ENCODE assay signal across 24 cellular contexts in the genomic region with DNA sequence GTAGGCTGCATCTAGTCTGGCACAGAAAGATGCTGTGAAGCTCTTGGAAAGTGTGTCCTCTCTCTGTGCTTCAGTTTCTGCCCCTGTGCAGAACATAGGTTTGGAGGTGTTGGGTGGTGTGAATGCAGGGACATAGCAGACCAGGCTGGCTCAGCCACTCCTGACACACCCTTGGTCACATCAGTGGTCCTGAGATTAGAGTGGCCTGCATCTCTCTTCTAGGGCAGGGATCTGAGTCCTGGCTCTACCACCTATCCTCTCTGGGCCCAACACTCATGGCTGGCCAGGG. TPM values are rescaled to one million over a fixed set of nuclear protein-coding genes. Genes with fewer than 3 reads are reported as not detected.
A peak's percentile ranks its signal among the peaks of the same experiment; 100 is the strongest.
DNase-seq lines count a peak whose midpoint lies in the region; ATAC-seq lines count a peak whose summit lies in the region.
"Had no signal": no experiment of that assay in that cellular context is flagged by ENCODE, and none has a peak within 500 bp of the region (broad histone marks: within the 10 kb centered on the region; RNA-seq: fewer than 3 reads in every experiment).

No MANE protein-coding gene starts in this region.

- H3K9me3 ChIP-seq in naive thymus-derived CD4-positive, alpha-beta T cell (ENCODE audit: control insufficient read depth in 2 of 3, low read length in 3 of 3), result no peaks in the 10 kb centered on the region

- H3K9me3 Mint-ChIP-seq in stimulated activated naive CD8-positive, alpha-beta T cell treated with anti-CD3 and anti-CD28 coated beads, Interleukin-15, Interleukin-2, amounts not matched to agents 100 ng/mL and 50 ng/mL, for 24 hours, result no peaks in the 10 kb centered on the region
- H3K9me3 Mint-ChIP-seq in activated T-helper 1 cell treated with anti-CD3 and anti-CD28 coated beads, Interleukin-12 subunit alpha, Interleukin-12 subunit beta, Interleukin-2, Interleukin-4 antibody, amounts not matched to agents 30 ng/mL and 10 ng/mL and 1 ng/mL, durations not matched to agents 14 hours and 24 hours and 36 hours, result no peaks in the 10 kb centered on the region
- no peaks in the 10 kb centered on the region for H3K9me3 Mint-ChIP-seq in naive thymus-derived CD4-positive, alpha-beta T cell
- H3K9me3 Mint-ChIP-seq: activated naive CD4-positive, alpha-beta T cell treated with anti-CD3 and anti-CD28 coated beads, Interleukin-2, amount 50 U/mL, for 72 hours; activated T-cell treated with anti-CD3 and anti-CD28 coated beads, Interleukin-2, amount 50 U/mL, for 72 hours had no signal

- no peaks in the 10 kb centered on the region for H3K27me3 ChIP-seq in naive thymus-derived CD4-positive, alpha-beta T cell (ENCODE audit: control insufficient read depth in 2 of 2, insufficient read depth in 2 of 2, low read length in 2 of 2)

- CTCF ChIA-PET in naive thymus-derived CD4-positive, alpha-beta T cell (lab: Charles Lee), result no interaction called here

- H3K27me3 Mint-ChIP-seq in stimulated activated naive CD8-positive, alpha-beta T cell treated with anti-CD3 and anti-CD28 coated beads, Interleukin-15, Interleukin-2, amounts not matched to agents 100 ng/mL and 50 ng/mL, for 24 hours, result peaks cover 11% of the 10 kb centered on the region
- H3K27me3 Mint-ChIP-seq in activated T-helper 1 cell treated with anti-CD3 and anti-CD28 coated beads, Interleukin-12 subunit alpha, Interleukin-12 subunit beta, Interleukin-2, Interleukin-4 antibody, amounts not matched to agents 30 ng/mL and 10 ng/mL and 1 ng/mL, durations not matched to agents 14 hours and 24 hours and 36 hours (ENCODE audit: insufficient read depth), result peaks cover 35% of the 10 kb centered on the region
- H3K27me3 Mint-ChIP-seq in naive thymus-derived CD4-positive, alpha-beta T cell, result peaks cover 0 to 38% (median 8%) of the 10 kb centered on the region in 5 donors

- no peak overlapping the region for H3K27ac ChIP-seq in naive thymus-derived CD4-positive, alpha-beta T cell (ENCODE audit: low read depth, low read length)
- H3K27ac ChIP-seq in caudate nucleus (ENCODE audit: low read depth, low read length), result no peak overlapping the region
- H3K27ac ChIP-seq: foreskin keratinocyte had no signal

- H3K4me3 Mint-ChIP-seq in stimulated activated naive CD8-positive, alpha-beta T cell treated with anti-CD3 and anti-CD28 coated beads, Interleukin-15, Interleukin-2, amounts not matched to agents 100 ng/mL and 50 ng/mL, for 24 hours, result peak overlapping the region; percentile 11
- peak overlapping the region; percentile 68 for H3K4me3 Mint-ChIP-seq in activated T-helper 1 cell treated with anti-CD3 and anti-CD28 coated beads, Interleukin-12 subunit alpha, Interleukin-12 subunit beta, Interleukin-2, Interleukin-4 antibody, amounts not matched to agents 30 ng/mL and 10 ng/mL and 1 ng/mL, durations not matched to agents 14 hours and 24 hours and 36 hours
- peak overlapping the region in 6 of 10 donors; percentile 23 to 78 (median 42) for H3K4me3 Mint-ChIP-seq in naive thymus-derived CD4-positive, alpha-beta T cell

- H3K4me3 ChIP-seq in naive thymus-derived CD4-positive, alpha-beta T cell (ENCODE audit: low read length), result no peak overlapping the region

- no peak overlapping the region for H3K27ac Mint-ChIP-seq in stimulated activated naive CD8-positive, alpha-beta T cell treated with anti-CD3 and anti-CD28 coated beads, Interleukin-15, Interleukin-2, amounts not matched to agents 100 ng/mL and 50 ng/mL, for 24 hours
- H3K27ac Mint-ChIP-seq in activated T-helper 1 cell treated with anti-CD3 and anti-CD28 coated beads, Interleukin-12 subunit alpha, Interleukin-12 subunit beta, Interleukin-2, Interleukin-4 antibody, amounts not matched to agents 30 ng/mL and 10 ng/mL and 1 ng/mL, durations not matched to agents 14 hours and 24 hours and 36 hours, result no peak overlapping the region
- no peak overlapping the region for H3K27ac Mint-ChIP-seq in naive thymus-derived CD4-positive, alpha-beta T cell
- H3K27ac Mint-ChIP-seq: activated naive CD4-positive, alpha-beta T cell treated with anti-CD3 and anti-CD28 coated beads, Interleukin-2, amount 50 U/mL, for 72 hours; activated T-cell treated with anti-CD3 and anti-CD28 coated beads, Interleukin-2, amount 50 U/mL, for 72 hours had no signal

- H3K36me3 Mint-ChIP-seq in stimulated activated naive CD8-positive, alpha-beta T cell treated with anti-CD3 and anti-CD28 coated beads, Interleukin-15, Interleukin-2, amounts not matched to agents 100 ng/mL and 50 ng/mL, for 24 hours (ENCODE audit: low read depth), result no peaks in the 10 kb centered on the region
- no peaks in the 10 kb centered on the region for H3K36me3 Mint-ChIP-seq in activated T-helper 1 cell treated with anti-CD3 and anti-CD28 coated beads, Interleukin-12 subunit alpha, Interleukin-12 subunit beta, Interleukin-2, Interleukin-4 antibody, amounts not matched to agents 30 ng/mL and 10 ng/mL and 1 ng/mL, durations not matched to agents 14 hours and 24 hours and 36 hours (ENCODE audit: low read depth)
- H3K36me3 Mint-ChIP-seq in naive thymus-derived CD4-positive, alpha-beta T cell, result peaks cover 0 to 4% (median 0%) of the 10 kb centered on the region in 5 donors
- H3K36me3 Mint-ChIP-seq: activated naive CD4-positive, alpha-beta T cell treated with anti-CD3 and anti-CD28 coated beads, Interleukin-2, amount 50 U/mL, for 72 hours had no signal

- H3K36me3 ChIP-seq in naive thymus-derived CD4-positive, alpha-beta T cell (ENCODE audit: control insufficient read depth in 2 of 3, insufficient read depth in 3 of 3, low read length in 3 of 3), result no peaks in the 10 kb centered on the region

- peaks cover 26% of the 10 kb centered on the region for H3K4me1 Mint-ChIP-seq in stimulated activated naive CD8-positive, alpha-beta T cell treated with anti-CD3 and anti-CD28 coated beads, Interleukin-15, Interleukin-2, amounts not matched to agents 100 ng/mL and 50 ng/mL, for 24 hours (ENCODE audit: low read depth)
- H3K4me1 Mint-ChIP-seq in activated T-helper 1 cell treated with anti-CD3 and anti-CD28 coated beads, Interleukin-12 subunit alpha, Interleukin-12 subunit beta, Interleukin-2, Interleukin-4 antibody, amounts not matched to agents 30 ng/mL and 10 ng/mL and 1 ng/mL, durations not matched to agents 14 hours and 24 hours and 36 hours (ENCODE audit: low read depth), result peaks cover 8% of the 10 kb centered on the region
- peaks cover 0 to 14% (median 4%) of the 10 kb centered on the region in 7 donors for H3K4me1 Mint-ChIP-seq in naive thymus-derived CD4-positive, alpha-beta T cell

- DNase-seq in stimulated activated naive CD8-positive, alpha-beta T cell treated with anti-CD3 and anti-CD28 coated beads, Interleukin-15, Interleukin-2, amounts not matched to agents 100 U/mL and 50 U/mL, for 24 hours, result no peak
- DNase-seq in activated T-helper 1 cell treated with anti-CD3 and anti-CD28 coated beads, Interleukin-12 subunit alpha, Interleukin-12 subunit beta, Interleukin-2, Interleukin-4 antibody, amounts not matched to agents 30 ng/mL and 10 ng/mL and 1 ng/mL, durations not matched to agents 14 hours and 24 hours and 36 hours (ENCODE audit: low spot score), result no peak
- no peak for DNase-seq in naive thymus-derived CD4-positive, alpha-beta T cell
- DNase-seq in caudate nucleus (lab: John Stamatoyannopoulos, UW), result no peak
- DNase-seq: activated CD4-positive, alpha-beta T cell treated with anti-CD3 and anti-CD28 coated beads for 1 hour; activated CD8-positive, alpha-beta memory T cell treated with anti-CD3 and anti-CD28 coated beads for 24 hours; activated T-cell treated with anti-CD3 and anti-CD28 coated beads, Interleukin-2, amount 50 U/mL, for 72 hours; DMS153; effector CD8-positive, alpha-beta T cell; erythroblast; foreskin keratinocyte; GDM1; Karpas-422; left ventricle myocardium superior; NCI-H187; NCI-H748 treated with DMSO at 0.1 percent for 48 hours; occipital lobe; stimulated activated CD4-positive, alpha-beta T cell treated with anti-CD3 and anti-CD28 coated beads, Interleukin-12 subunit alpha, Interleukin-12 subunit beta, amount 100 ng/mL, for 4 hours had no signal

- no peak for ATAC-seq in stimulated activated naive CD8-positive, alpha-beta T cell treated with anti-CD3 and anti-CD28 coated beads, Interleukin-15, Interleukin-2, amounts not matched to agents 100 U/mL and 50 U/mL, for 24 hours
- no peak for ATAC-seq in naive thymus-derived CD4-positive, alpha-beta T cell
- ATAC-seq in GM21390 (IDR thresholded peaks at IDR 0.05; ENCODE audit: unreplicated experiment), result no peak
- ATAC-seq in GM18870 (IDR thresholded peaks at IDR 0.05; ENCODE audit: unreplicated experiment), result no peak
- ATAC-seq: activated naive CD4-positive, alpha-beta T cell treated with anti-CD3 and anti-CD28 coated beads, Interleukin-2, amount 50 U/mL, for 72 hours; activated T-cell treated with anti-CD3 and anti-CD28 coated beads, Interleukin-2, amount 50 U/mL, for 72 hours; foreskin keratinocyte; HCT116; left ventricle myocardium superior had no signal

- intact Hi-C loops in activated T-helper 1 cell treated with anti-CD3 and anti-CD28 coated beads, Interleukin-12 subunit alpha, Interleukin-12 subunit beta, Interleukin-2, Interleukin-4 antibody, amounts not matched to agents 30 ng/mL and 10 ng/mL and 1 ng/mL, durations not matched to agents 14 hours and 24 hours and 36 hours (cut with micrococcal nuclease), result loop anchor here (2.0 to 10.0 kb wide), 2 partner anchors 91 to 261 kb away; partner anchors contain the start of gene RAB5IF
- intact Hi-C loops in naive thymus-derived CD4-positive, alpha-beta T cell (cut with micrococcal nuclease), result loop anchor here in 1 of 2 donors (10.0 kb wide), 1 partner anchor 251 kb away; no protein-coding TSS in a partner anchor

- H3K4me1 ChIP-seq in naive thymus-derived CD4-positive, alpha-beta T cell (ENCODE audit: control insufficient read depth in 2 of 2, insufficient read depth in 2 of 2, low read length in 2 of 2), result no peaks in the 10 kb centered on the region
- H3K4me1 ChIP-seq: foreskin keratinocyte had no signal

- POLR2A ChIA-PET in naive thymus-derived CD4-positive, alpha-beta T cell (lab: Charles Lee), result interaction anchor here (1.0 kb wide), 1 partner anchor 21 kb away, joined by 3 read pairs; no protein-coding TSS in a partner anchor

RNA-seq across cellular contexts. Expression of gene TLDC2, which starts 10.1 kb away (rescaled TPM):
- not detected in 2 replicates for total RNA-seq in activated T-helper 1 cell treated with anti-CD3 and anti-CD28 coated beads, Interleukin-12 subunit alpha, Interleukin-12 subunit beta, Interleukin-2, Interleukin-4 antibody, amounts not matched to agents 30 ng/mL and 10 ng/mL and 1 ng/mL, durations not matched to agents 14 hours and 24 hours and 36 hours
- total RNA-seq in naive thymus-derived CD4-positive, alpha-beta T cell, result under 1 TPM in 2 of 5 experiments, not detected in 3; 0.42 to 0.49 TPM
- under 1 TPM; 0.37 to 0.38 TPM for polyA plus RNA-seq in naive thymus-derived CD4-positive, alpha-beta T cell
- total RNA-seq: activated naive CD4-positive, alpha-beta T cell treated with anti-CD3 and anti-CD28 coated beads, Interleukin-2, amount 50 U/mL, for 72 hours; activated T-cell treated with anti-CD3 and anti-CD28 coated beads, Interleukin-2, amount 50 U/mL, for 72 hours; foreskin keratinocyte; HT1080; left ventricle myocardium superior had no signal

Comparison
In these comparisons a context has a peak if more than half of its experiments do, and no peak if none do; other contexts are left out.
1. H3K4me3 Mint-ChIP-seq: peak in every context shown above with its lines; median percentile 68 in activated T-helper 1 cell treated with anti-CD3 and anti-CD28 coated beads, Interleukin-12 subunit alpha, Interleukin-12 subunit beta, Interleukin-2, Interleukin-4 antibody, amounts not matched to agents 30 ng/mL and 10 ng/mL and 1 ng/mL, durations not matched to agents 14 hours and 24 hours and 36 hours; 42 in naive thymus-derived CD4-positive, alpha-beta T cell; 11 in stimulated activated naive CD8-positive, alpha-beta T cell treated with anti-CD3 and anti-CD28 coated beads, Interleukin-15, Interleukin-2, amounts not matched to agents 100 ng/mL and 50 ng/mL, for 24 hours.